12 cellular contexts compared by ENCODE assay signal in the genomic region with DNA sequence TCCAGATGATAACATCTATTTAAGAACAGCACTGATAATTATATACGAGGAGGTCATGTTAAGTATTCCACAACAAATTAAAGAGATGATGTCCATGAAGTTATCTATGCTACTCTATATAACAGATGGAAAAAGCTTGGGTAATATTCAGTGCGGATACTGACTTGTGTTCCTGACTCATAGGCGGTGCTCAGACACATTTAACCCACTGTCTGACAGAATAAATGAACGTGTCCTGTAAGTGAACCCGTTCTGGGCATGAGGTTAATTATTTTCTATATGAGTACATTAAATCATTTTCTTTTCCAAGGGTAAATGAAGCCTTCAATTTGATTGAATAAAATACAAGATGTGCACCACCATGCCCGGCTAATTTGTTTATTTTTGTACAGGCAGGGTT. TPM values are rescaled to one million over a fixed set of nuclear protein-coding genes. Genes with fewer than 3 reads are reported as not detected.
A peak's percentile ranks its signal among the peaks of the same experiment; 100 is the strongest.
DNase-seq lines count a peak whose midpoint lies in the region; ATAC-seq and TF ChIP-seq lines count a peak whose summit lies in the region.
"Not testable (repeated sequence)": the region's sequence is repeated elsewhere in the genome, so short reads cannot be mapped to it uniquely, and the experiment has no call there.
"Had no signal": no experiment of that assay in that cellular context is flagged by ENCODE, and none has a peak within 500 bp of the region (broad histone marks: within the 10 kb centered on the region; RNA-seq: fewer than 3 reads in every experiment).

No MANE protein-coding gene starts in this region.

- TF ChIP-seq CTCF in brain (conservative IDR thresholded peaks at IDR 0.05); foreskin fibroblast (IDR thresholded peaks at IDR 0.05; ENCODE audit: low read depth, low read length): not testable (repeated sequence)

- H3K9me3 Mint-ChIP-seq in T-helper 2 cell treated with Interferon-gamma antibody and Interleukin-4, amounts not matched to agents 5 μg/mL and 100 μg/mL, for 36 hours; brain; naive thymus-derived CD4-positive, alpha-beta T cell: not testable (repeated sequence)

- CTCF ChIA-PET in naive thymus-derived CD4-positive, alpha-beta T cell (lab: Charles Lee) = not testable (repeated sequence)

- peak overlapping the region in 1 of 2 donors; percentile 5 for H3K4me3 ChIP-seq in foreskin fibroblast (ENCODE audit: low read depth in 1 of 2, low read length in 2 of 2)
- not testable (repeated sequence) for H3K4me3 ChIP-seq in naive thymus-derived CD4-positive, alpha-beta T cell (ENCODE audit: low read length); thymus (ENCODE audit: low read length)

- not testable (repeated sequence) for H3K36me3 ChIP-seq in naive thymus-derived CD4-positive, alpha-beta T cell (ENCODE audit: control insufficient read depth in 2 of 3, insufficient read depth in 3 of 3, low read length in 3 of 3); thymus (ENCODE audit: control insufficient read depth, insufficient read depth)

- DNase-seq in COLO829 (ENCODE audit: low spot score) (peak; percentile 10), KBM-7 (peak; percentile 14), NCI-H526 treated with DMSO at 0.1 percent for 48 hours (lab: John Stamatoyannopoulos, UW) (peak; percentile 58), foreskin fibroblast (peak; percentile 18 to 43)
- not testable (repeated sequence) for DNase-seq in T-helper 2 cell treated with Interferon-gamma antibody and Interleukin-4, amounts not matched to agents 5 μg/mL and 100 μg/mL, for 36 hours (ENCODE audit: low spot score); naive thymus-derived CD4-positive, alpha-beta T cell

- H3K9me3 ChIP-seq in naive thymus-derived CD4-positive, alpha-beta T cell (ENCODE audit: control insufficient read depth in 2 of 3, low read length in 3 of 3); thymus (ENCODE audit: control insufficient read depth): not testable (repeated sequence)

- not testable (repeated sequence) for H3K27ac Mint-ChIP-seq in T-helper 2 cell treated with Interferon-gamma antibody and Interleukin-4, amounts not matched to agents 5 μg/mL and 100 μg/mL, for 36 hours
- H3K27ac Mint-ChIP-seq in brain = peak overlapping the region; percentile 35 to 87 (median 80)
- H3K27ac Mint-ChIP-seq in naive thymus-derived CD4-positive, alpha-beta T cell = peak overlapping the region in 7 of 9 donors; percentile 6 to 79 (median 21)

- not testable (repeated sequence) for H3K27me3 Mint-ChIP-seq in T-helper 2 cell treated with Interferon-gamma antibody and Interleukin-4, amounts not matched to agents 5 μg/mL and 100 μg/mL, for 36 hours (ENCODE audit: low read depth); brain; naive thymus-derived CD4-positive, alpha-beta T cell

- H3K4me3 Mint-ChIP-seq in T-helper 2 cell treated with Interferon-gamma antibody and Interleukin-4, amounts not matched to agents 5 μg/mL and 100 μg/mL, for 36 hours = peak overlapping the region; percentile 6
- peak overlapping the region; percentile 77 to 81 (median 80) for H3K4me3 Mint-ChIP-seq in brain
- peak overlapping the region in 4 of 10 donors; percentile 2 to 47 (median 18) for H3K4me3 Mint-ChIP-seq in naive thymus-derived CD4-positive, alpha-beta T cell

- not testable (repeated sequence) for H3K27ac ChIP-seq in naive thymus-derived CD4-positive, alpha-beta T cell (ENCODE audit: low read depth, low read length)
- peak overlapping the region; percentile 42 for H3K27ac ChIP-seq in thymus (ENCODE audit: low read depth)

- POLR2A ChIA-PET in naive thymus-derived CD4-positive, alpha-beta T cell (lab: Charles Lee) = not testable (repeated sequence)

- H3K36me3 Mint-ChIP-seq in T-helper 2 cell treated with Interferon-gamma antibody and Interleukin-4, amounts not matched to agents 5 μg/mL and 100 μg/mL, for 36 hours (ENCODE audit: low read depth); brain; naive thymus-derived CD4-positive, alpha-beta T cell: not testable (repeated sequence)

- not testable (repeated sequence) for H3K4me1 ChIP-seq in naive thymus-derived CD4-positive, alpha-beta T cell (ENCODE audit: control insufficient read depth in 2 of 2, insufficient read depth in 2 of 2, low read length in 2 of 2); thymus (ENCODE audit: control insufficient read depth, insufficient read depth, low read length)

- in situ Hi-C loops in KBM-7 (cut with MboI; ENCODE audit: low pct_unique_long_range_greater_than_20kb, low sequenced_read_pairs) = not testable (repeated sequence)

- 85% methylated on average over 6 of the region's 6 CpGs for WGBS in thymus

- peaks cover 17% of the 10 kb centered on the region for H3K4me1 Mint-ChIP-seq in T-helper 2 cell treated with Interferon-gamma antibody and Interleukin-4, amounts not matched to agents 5 μg/mL and 100 μg/mL, for 36 hours (ENCODE audit: low read depth)
- peaks cover 27% of the 10 kb centered on the region for H3K4me1 Mint-ChIP-seq in brain
- peaks cover 13 to 34% (median 27%) of the 10 kb centered on the region in 7 donors for H3K4me1 Mint-ChIP-seq in naive thymus-derived CD4-positive, alpha-beta T cell

- intact Hi-C loops in naive thymus-derived CD4-positive, alpha-beta T cell (cut with micrococcal nuclease) = not testable (repeated sequence)

- ATAC-seq in naive thymus-derived CD4-positive, alpha-beta T cell = not testable (repeated sequence)

- not testable (repeated sequence) for H3K27me3 ChIP-seq in naive thymus-derived CD4-positive, alpha-beta T cell (ENCODE audit: control insufficient read depth in 2 of 2, insufficient read depth in 2 of 2, low read length in 2 of 2); thymus (ENCODE audit: control insufficient read depth, insufficient read depth)

RNA-seq across cellular contexts. Expression of gene EVPLL, which starts 31.7 kb away (rescaled TPM):
- polyA plus RNA-seq in brain (ENCODE audit: insufficient read depth, low read depth, low replicate concordance) = not detected
- total RNA-seq in naive thymus-derived CD4-positive, alpha-beta T cell = not detected
- under 1 TPM in 1 of 2 donors, not detected in 1; 0.46 TPM for polyA plus RNA-seq in naive thymus-derived CD4-positive, alpha-beta T cell
- polyA plus RNA-seq in thymus = 0.25 TPM
- total RNA-seq: GM12878; osteoblast; right cardiac atrium; T-helper 1 cell treated with Interleukin-12 subunit alpha and Interleukin-12 subunit beta and Interleukin-4 antibody, amounts not matched to agents 30 ng/mL and 1 ng/mL, for 36 hours had no signal
- polyA plus RNA-seq: GM12878, right cardiac atrium had no signal

RNA-seq across cellular contexts. Expression of gene SHMT1, which starts 46.0 kb away (rescaled TPM):
- polyA plus RNA-seq in brain (ENCODE audit: insufficient read depth, low read depth, low replicate concordance) (39.2 TPM), thymus (16.1 TPM)
- total RNA-seq in naive thymus-derived CD4-positive, alpha-beta T cell = 10 to 100 TPM in 4 of 5 experiments, 1 to 10 TPM in 1; 7.5 to 44.0 (median 14.7) TPM
- polyA plus RNA-seq in naive thymus-derived CD4-positive, alpha-beta T cell = 10 to 100 TPM; 24.8 to 25.8 TPM
